1 cellular context compared by ENCODE assay signal in the genomic region with DNA sequence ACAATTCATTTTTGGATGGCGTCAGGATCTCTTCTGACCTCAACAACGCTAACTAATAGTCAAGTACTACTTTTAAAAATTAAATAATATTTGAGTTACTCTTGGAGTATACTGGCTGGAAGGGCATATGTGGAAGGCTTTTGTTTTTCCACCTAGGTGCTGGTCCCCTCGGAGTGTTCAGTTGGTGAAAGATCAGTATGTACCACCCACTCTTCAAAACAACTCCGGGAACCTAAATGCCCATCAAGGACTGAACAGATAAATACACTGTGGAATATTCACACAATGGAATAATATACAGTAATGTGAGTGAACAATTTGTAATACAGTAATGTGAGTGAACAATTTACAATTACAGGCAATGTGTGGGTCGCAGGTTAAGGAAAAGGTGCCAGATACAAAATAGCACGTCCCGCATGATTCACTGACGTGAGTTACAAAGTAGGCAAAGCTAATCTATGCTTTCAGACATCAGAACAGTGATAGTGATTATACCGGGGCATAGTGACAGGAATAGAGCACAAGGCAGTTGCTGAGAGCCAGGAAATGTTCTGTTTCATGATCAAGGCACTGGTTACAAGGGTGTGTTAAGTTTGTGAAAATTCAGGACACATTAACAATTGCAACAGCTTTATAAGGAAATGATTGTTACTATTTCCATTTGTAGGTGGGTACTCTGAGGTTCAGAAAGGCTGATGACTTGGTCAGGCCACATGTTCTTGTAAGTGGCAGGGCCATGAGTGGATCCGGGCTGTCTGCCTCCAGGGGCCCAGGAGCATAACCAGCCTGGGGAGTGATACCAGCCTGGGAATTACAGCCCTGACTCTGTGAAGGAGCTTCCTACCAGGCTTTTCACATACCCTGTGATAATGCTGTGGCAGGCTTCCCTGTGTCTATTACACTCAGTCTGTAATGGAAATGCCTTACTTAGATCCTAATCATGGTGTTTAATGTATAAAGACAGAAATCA.
TF ChIP-seq lines count a peak whose summit lies in the region.

No MANE protein-coding gene starts in this region.

TF ChIP-seq in SK-N-SH treated with all-trans-retinoic acid at 6 μM for 48 hours, 23 proteins besides CTCF, POLR2A, EP300 and RAD21 (continued from another document):
- TF ChIP-seq, protein P1, sequence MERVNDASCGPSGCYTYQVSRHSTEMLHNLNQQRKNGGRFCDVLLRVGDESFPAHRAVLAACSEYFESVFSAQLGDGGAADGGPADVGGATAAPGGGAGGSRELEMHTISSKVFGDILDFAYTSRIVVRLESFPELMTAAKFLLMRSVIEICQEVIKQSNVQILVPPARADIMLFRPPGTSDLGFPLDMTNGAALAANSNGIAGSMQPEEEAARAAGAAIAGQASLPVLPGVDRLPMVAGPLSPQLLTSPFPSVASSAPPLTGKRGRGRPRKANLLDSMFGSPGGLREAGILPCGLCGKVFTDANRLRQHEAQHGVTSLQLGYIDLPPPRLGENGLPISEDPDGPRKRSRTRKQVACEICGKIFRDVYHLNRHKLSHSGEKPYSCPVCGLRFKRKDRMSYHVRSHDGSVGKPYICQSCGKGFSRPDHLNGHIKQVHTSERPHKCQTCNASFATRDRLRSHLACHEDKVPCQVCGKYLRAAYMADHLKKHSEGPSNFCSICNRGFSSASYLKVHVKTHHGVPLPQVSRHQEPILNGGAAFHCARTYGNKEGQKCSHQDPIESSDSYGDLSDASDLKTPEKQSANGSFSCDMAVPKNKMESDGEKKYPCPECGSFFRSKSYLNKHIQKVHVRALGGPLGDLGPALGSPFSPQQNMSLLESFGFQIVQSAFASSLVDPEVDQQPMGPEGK (CRISPR knock-in tag; IDR thresholded peaks at IDR 0.05; ENCODE audit: borderline replicate concordance) = no peak
- no peak for TF ChIP-seq CSDC2 (CRISPR knock-in tag; IDR thresholded peaks at IDR 0.05)
- TF ChIP-seq ZFP3 (CRISPR knock-in tag; IDR thresholded peaks at IDR 0.05) = no peak
- TF ChIP-seq ZFP30 (CRISPR knock-in tag; IDR thresholded peaks at IDR 0.05) = no peak
- TF ChIP-seq TOX (CRISPR knock-in tag; IDR thresholded peaks at IDR 0.05; ENCODE audit: borderline replicate concordance) = no peak
- TF ChIP-seq, protein P2, sequence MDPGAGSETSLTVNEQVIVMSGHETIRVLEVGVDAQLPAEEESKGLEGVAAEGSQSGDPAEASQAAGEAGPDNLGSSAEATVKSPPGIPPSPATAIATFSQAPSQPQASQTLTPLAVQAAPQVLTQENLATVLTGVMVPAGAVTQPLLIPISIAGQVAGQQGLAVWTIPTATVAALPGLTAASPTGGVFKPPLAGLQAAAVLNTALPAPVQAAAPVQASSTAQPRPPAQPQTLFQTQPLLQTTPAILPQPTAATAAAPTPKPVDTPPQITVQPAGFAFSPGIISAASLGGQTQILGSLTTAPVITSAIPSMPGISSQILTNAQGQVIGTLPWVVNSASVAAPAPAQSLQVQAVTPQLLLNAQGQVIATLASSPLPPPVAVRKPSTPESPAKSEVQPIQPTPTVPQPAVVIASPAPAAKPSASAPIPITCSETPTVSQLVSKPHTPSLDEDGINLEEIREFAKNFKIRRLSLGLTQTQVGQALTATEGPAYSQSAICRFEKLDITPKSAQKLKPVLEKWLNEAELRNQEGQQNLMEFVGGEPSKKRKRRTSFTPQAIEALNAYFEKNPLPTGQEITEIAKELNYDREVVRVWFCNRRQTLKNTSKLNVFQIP (CRISPR knock-in tag; IDR thresholded peaks at IDR 0.05; ENCODE audit: borderline replicate concordance, low read depth) = no peak
- TF ChIP-seq, protein P3, sequence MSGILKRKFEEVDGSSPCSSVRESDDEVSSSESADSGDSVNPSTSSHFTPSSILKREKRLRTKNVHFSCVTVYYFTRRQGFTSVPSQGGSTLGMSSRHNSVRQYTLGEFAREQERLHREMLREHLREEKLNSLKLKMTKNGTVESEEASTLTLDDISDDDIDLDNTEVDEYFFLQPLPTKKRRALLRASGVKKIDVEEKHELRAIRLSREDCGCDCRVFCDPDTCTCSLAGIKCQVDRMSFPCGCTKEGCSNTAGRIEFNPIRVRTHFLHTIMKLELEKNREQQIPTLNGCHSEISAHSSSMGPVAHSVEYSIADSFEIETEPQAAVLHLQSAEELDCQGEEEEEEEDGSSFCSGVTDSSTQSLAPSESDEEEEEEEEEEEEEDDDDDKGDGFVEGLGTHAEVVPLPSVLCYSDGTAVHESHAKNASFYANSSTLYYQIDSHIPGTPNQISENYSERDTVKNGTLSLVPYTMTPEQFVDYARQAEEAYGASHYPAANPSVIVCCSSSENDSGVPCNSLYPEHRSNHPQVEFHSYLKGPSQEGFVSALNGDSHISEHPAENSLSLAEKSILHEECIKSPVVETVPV (CRISPR knock-in tag; IDR thresholded peaks at IDR 0.05) = no peak
- TF ChIP-seq BACH2 (CRISPR knock-in tag; IDR thresholded peaks at IDR 0.05; ENCODE audit: borderline replicate concordance) = no peak
